Comparison of ENCODE assay signal across 22 cellular contexts in genomic region chr1:90613371-90613770, GRCh38.
DNase-seq lines count a peak whose midpoint lies in the region; ATAC-seq, FAIRE-seq and TF ChIP-seq lines count a peak whose summit lies in the region.
"Had no signal": no experiment of that assay in that cellular context is flagged by ENCODE, and none has a peak within 500 bp of the region (broad histone marks: within the 10 kb centered on the region; RNA-seq: fewer than 3 reads in every experiment).

No MANE protein-coding gene starts in this region.

- H3K27ac Mint-ChIP-seq in activated CD4-positive, alpha-beta T cell treated with anti-CD3 and anti-CD28 coated beads, Interleukin-2, amount 10 ng/mL, durations not matched to agents 24 days and 14 days: no peak overlapping the region
- H3K27ac Mint-ChIP-seq: B cell; CD4-positive, alpha-beta T cell; GM23338; T-cell had no signal

- no peaks in the 10 kb centered on the region for H3K4me1 Mint-ChIP-seq in activated CD4-positive, alpha-beta T cell treated with anti-CD3 and anti-CD28 coated beads, Interleukin-2, amount 10 ng/mL, durations not matched to agents 24 days and 14 days
- H3K4me1 Mint-ChIP-seq: B cell, T-cell had no signal

- H2BK5ac ChIP-seq in H1 (ENCODE audit: low read depth, low read length): no peak overlapping the region

- H3K4me3 ChIP-seq in H1 (ENCODE audit: extremely low read depth in 1 of 4, insufficient read depth in 2 of 4, low read depth in 3 of 4, low read length in 4 of 4): no peak overlapping the region
- H3K4me3 ChIP-seq: GM23338, MG63 had no signal

- WGBS in H1 (ENCODE audit: extremely low coverage in 1 of 2, insufficient coverage in 1 of 2, insufficient read length in 1 of 2, insufficient replicate concordance in 2 of 2, low coverage in 1 of 2, low lambda C conversion rate in 2 of 2, missing lambda C conversion rate in 1 of 2), 2 experiments: 70% methylated on average over 5 of the region's 5 CpGs; no CpG with 5 or more reads in 1 of the 2 experiments

- H3K9me3 Mint-ChIP-seq in activated CD4-positive, alpha-beta T cell treated with anti-CD3 and anti-CD28 coated beads, Interleukin-2, amount 10 ng/mL, durations not matched to agents 24 days and 14 days: no peaks in the 10 kb centered on the region
- H3K9me3 Mint-ChIP-seq: CD4-positive, alpha-beta T cell; GM23338 had no signal

- no peak overlapping the region for H3K56ac ChIP-seq in H1 (replicated peaks; ENCODE audit: insufficient read length, low read depth, low read length)

- H2AK5ac ChIP-seq in H1 (ENCODE audit: low read depth, low read length): no peak overlapping the region

- H4K91ac ChIP-seq in H1 (replicated peaks; ENCODE audit: insufficient read length, low read length): no peak overlapping the region

- no peak overlapping the region for H2BK15ac ChIP-seq in H1 (ENCODE audit: low read length)

- intact Hi-C loops in activated CD4-positive, alpha-beta T cell treated with anti-CD3 and anti-CD28 coated beads, Interleukin-2, amount 10 ng/mL, durations not matched to agents 24 days and 14 days (cut with micrococcal nuclease): no loop called here

- H3K23ac ChIP-seq in H1 (ENCODE audit: insufficient read length): no peak overlapping the region

- H3K27ac ChIP-seq in H1 (ENCODE audit: low read depth, low read length): no peak overlapping the region
- H3K27ac ChIP-seq: RWPE1 had no signal

- no peak for TF ChIP-seq RAD21 in H1 (IDR thresholded peaks at IDR 0.05 in 1 of 2, conservative IDR thresholded peaks at IDR 0.05 in 1 of 2; ENCODE audit: low read depth in 2 of 2, low read length in 2 of 2)

- no peaks in the 10 kb centered on the region for H3K36me3 ChIP-seq in H1 (ENCODE audit: control insufficient read depth in 2 of 4, insufficient read depth in 4 of 4, low read length in 3 of 4)
- H3K36me3 ChIP-seq: MG63 had no signal

- CTCF ChIA-PET in H1 (lab: Charles Lee; ENCODE audit: partially characterized antibody): interaction anchor here (1.0 to 1.6 kb wide), 3 partner anchors 9 to 267 kb away, joined by 3 to 6 read pairs (median 3); no protein-coding TSS in a partner anchor

- FAIRE-seq in H1 (lab: Jason Lieb, UNC): peak; percentile 32
- FAIRE-seq: GM12891, GM18507 had no signal

- no peaks in the 10 kb centered on the region for H3K36me3 Mint-ChIP-seq in activated CD4-positive, alpha-beta T cell treated with anti-CD3 and anti-CD28 coated beads, Interleukin-2, amount 10 ng/mL, durations not matched to agents 24 days and 14 days (ENCODE audit: low read depth)
- H3K36me3 Mint-ChIP-seq: T-cell had no signal

- no peak overlapping the region for H3K9ac ChIP-seq in H1 (replicated peaks in 1 of 4; ENCODE audit: extremely low read depth in 1 of 4, low read depth in 3 of 4, low read length in 3 of 4)

- no peak overlapping the region for H4K8ac ChIP-seq in H1 (ENCODE audit: extremely low read depth, insufficient read depth, low read length)

- no peaks in the 10 kb centered on the region for H3K79me1 ChIP-seq in H1 (ENCODE audit: low read depth, low read length)

- no peaks in the 10 kb centered on the region for H4K20me1 ChIP-seq in H1 (replicated peaks in 1 of 2; ENCODE audit: control insufficient read depth in 1 of 2, insufficient read depth in 2 of 2, low read length in 2 of 2)

- no peaks in the 10 kb centered on the region; a peak in 1 of 7 replicates for H3K27me3 ChIP-seq in H1 (replicated peaks in 1 of 4; ENCODE audit: control insufficient read depth in 3 of 4, extremely low read depth in 1 of 4, insufficient read depth in 3 of 4, low read length in 3 of 4)
- H3K27me3 ChIP-seq: MG63 had no signal

- H3K4ac ChIP-seq in H1 (replicated peaks; ENCODE audit: insufficient read length, low read depth, low read length): no peak overlapping the region

- H2AFZ ChIP-seq in H1 (ENCODE audit: low read length): no peak overlapping the region

- no peak for ATAC-seq in HG03520 (IDR thresholded peaks at IDR 0.05; ENCODE audit: unreplicated experiment)
- ATAC-seq: GM23338, T-cell had no signal

- DNase-seq in COR-L47 (lab: John Stamatoyannopoulos, UW) (peak; percentile 37), KBM-7 (peak; percentile 9), NCI-H69 (lab: John Stamatoyannopoulos, UW) (peak; percentile 61), H1 (ENCODE audit: low read depth in 1 of 2, low spot score in 2 of 2) (no peak), T-helper 2 cell (no peak)
- DNase-seq in activated CD4-positive, alpha-beta T cell treated with anti-CD3 and anti-CD28 coated beads, Interleukin-2, amount 10 ng/mL, durations not matched to agents 24 days and 14 days: no peak
- DNase-seq: Calu3; CD4-positive, alpha-beta T cell; DMS79 treated with DMSO at 0.1 percent for 48 hours; GDM1; MG63; NCI-H1092 treated with DMSO at 0.1 percent for 48 hours; NCI-H187 treated with DMSO at 0.1 percent for 48 hours; NCI-H446 treated with DMSO at 0.1 percent for 48 hours; T-cell; T1000 had no signal

- H3K14ac ChIP-seq in H1 (ENCODE audit: insufficient read length): no peak overlapping the region

- H4K5ac ChIP-seq in H1 (ENCODE audit: insufficient read length, low read depth, low read length): no peak overlapping the region

- no peak for TF ChIP-seq POLR2A in H1 (IDR thresholded peaks at IDR 0.05; ENCODE audit: control extremely low read depth in 1 of 2, low read depth in 2 of 2, low read length in 2 of 2)

- H2BK12ac ChIP-seq in H1 (ENCODE audit: low read depth, low read length): no peak overlapping the region

- H2BK20ac ChIP-seq in H1 (ENCODE audit: low read length): no peak overlapping the region

- no peak overlapping the region for H3K18ac ChIP-seq in H1 (ENCODE audit: extremely low read depth, low read length)

- TF ChIP-seq CTCF in H1 (IDR thresholded peaks at IDR 0.05; ENCODE audit: control extremely low read depth in 1 of 3, insufficient read depth in 1 of 3, low read depth in 1 of 3, low read length in 3 of 3): no peak

- no peaks in the 10 kb centered on the region for H3K23me2 ChIP-seq in H1 (ENCODE audit: low read depth, low read length)

- H3K4me1 ChIP-seq in H1 (replicated peaks in 1 of 4; ENCODE audit: control insufficient read depth in 3 of 4, insufficient read depth in 4 of 4, low read length in 3 of 4): peaks cover 0 to 4% (median 1%) of the 10 kb centered on the region in 4 experiments; a peak in 1 of 7 replicates

- H3K27me3 Mint-ChIP-seq in activated CD4-positive, alpha-beta T cell treated with anti-CD3 and anti-CD28 coated beads, Interleukin-2, amount 10 ng/mL, durations not matched to agents 24 days and 14 days: peaks cover 2% of the 10 kb centered on the region
- H3K27me3 Mint-ChIP-seq: B cell had no signal

- H2BK120ac ChIP-seq in H1 (replicated peaks; ENCODE audit: low read depth, low read length): no peak overlapping the region

- TF ChIP-seq EP300 in H1 (IDR thresholded peaks at IDR 0.05; ENCODE audit: borderline replicate concordance in 1 of 2, low read depth in 2 of 2, low read length in 2 of 2): no peak

- in situ Hi-C loops in KBM-7 (cut with MboI; ENCODE audit: low pct_unique_long_range_greater_than_20kb, low sequenced_read_pairs): no loop called here

- no peak overlapping the region for H3K4me2 ChIP-seq in H1 (ENCODE audit: insufficient read depth in 1 of 2, low read depth in 2 of 2, low read length in 2 of 2)
- H3K4me2 ChIP-seq: GM23338 had no signal

- no peaks in the 10 kb centered on the region for H3K79me2 ChIP-seq in H1 (ENCODE audit: control insufficient read depth in 1 of 2, insufficient read depth in 2 of 2, low read length in 2 of 2)

- POLR2A ChIA-PET in H1 (lab: Charles Lee; ENCODE audit: partially characterized antibody): no interaction called here

- H3K9me3 ChIP-seq in H1 (ENCODE audit: insufficient read depth in 2 of 2, low read depth in 1 of 2, low read length in 1 of 2): no peaks in the 10 kb centered on the region
- H3K9me3 ChIP-seq: MG63 had no signal

- H3K4me3 Mint-ChIP-seq in activated CD4-positive, alpha-beta T cell treated with anti-CD3 and anti-CD28 coated beads, Interleukin-2, amount 10 ng/mL, durations not matched to agents 24 days and 14 days: no peak overlapping the region
- H3K4me3 Mint-ChIP-seq: B cell; CD4-positive, alpha-beta T cell; GM23338; T-cell had no signal

TF ChIP-seq in H1, 55 proteins besides CTCF, POLR2A, EP300 and RAD21 (continues in another document):
- no peak for TF ChIP-seq E2F6 (IDR thresholded peaks at IDR 0.05)

Comparison
In these comparisons a context has a peak if more than half of its experiments do, and no peak if none do; other contexts are left out.
1. DNase-seq: peak in COR-L47 (single experiment), KBM-7 (single experiment) and NCI-H69 (single experiment); none in H1 (0 of 2), activated CD4-positive, alpha-beta T cell treated with anti-CD3 and anti-CD28 coated beads, Interleukin-2, amount 10 ng/mL, durations not matched to agents 24 days and 14 days (single experiment) and T-helper 2 cell (0 of 5).